Comparison of ENCODE assay signal across 8 cellular contexts in the genomic region with DNA sequence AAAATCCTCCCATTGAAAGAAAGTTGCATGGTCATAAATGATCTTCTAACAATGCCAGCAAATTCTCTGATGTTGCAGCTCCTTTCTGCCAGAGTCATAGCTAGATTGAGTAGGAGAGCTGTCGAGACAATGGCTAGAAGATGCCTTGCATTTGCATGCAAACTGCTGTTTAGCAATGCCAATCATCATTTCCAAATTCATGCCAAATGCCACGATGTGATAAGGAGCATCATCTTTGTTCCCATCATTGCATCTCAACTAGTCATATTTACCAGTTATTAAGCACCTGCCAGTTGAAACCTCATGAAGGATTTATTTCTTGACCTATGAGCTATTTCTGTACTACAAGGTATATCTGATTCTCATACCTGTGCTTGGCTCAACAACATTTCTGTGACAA.
"Had no signal": no experiment of that assay in that cellular context is flagged by ENCODE, and none has a peak within 500 bp of the region (broad histone marks: within the 10 kb centered on the region; RNA-seq: fewer than 3 reads in every experiment).

No MANE protein-coding gene starts in this region.

- DNase-seq: GDM1, GF-D8 had no signal

- FAIRE-seq: G401.6, GM12878, GM12891, GM12892, GM18507, GM19239 had no signal

- H3K4me3 ChIP-seq: GM12878 had no signal
